In genomic region chr12:129363041-129363440, GRCh38 we compare ENCODE assay signal across 22 cellular contexts.
"Had no signal": no experiment of that assay in that cellular context is flagged by ENCODE, and none has a peak within 500 bp of the region (broad histone marks: within the 10 kb centered on the region; RNA-seq: fewer than 3 reads in every experiment).

No MANE protein-coding gene starts in this region.

- H3K9ac ChIP-seq: neural progenitor cell, parathyroid adenoma had no signal

- H3K4me3 ChIP-seq: hepatocyte, left lung, lower lobe of right lung, neural progenitor cell, psoas muscle, sigmoid colon, spleen, tibial nerve, uterus had no signal

- H3K4me2 ChIP-seq: hepatocyte, neural progenitor cell had no signal

- H2AFZ ChIP-seq: hepatocyte, neural progenitor cell, parathyroid adenoma had no signal

- H3K27me3 ChIP-seq: hepatocyte, left lung, neural progenitor cell, neutrophil, sigmoid colon, spleen, tibial nerve, uterus had no signal

- H3K9me3 ChIP-seq: lower lobe of right lung, neutrophil, psoas muscle, uterus had no signal

- H3K36me3 ChIP-seq: left lung, lower lobe of right lung, neural progenitor cell, neutrophil, sigmoid colon, spleen, tibial nerve, uterus had no signal

- DNase-seq: kidney; left colon; left lung; lower lobe of right lung; mammary epithelial cell; mesenchymal stem cell; naive thymus-derived CD8-positive, alpha-beta T cell; occipital lobe; psoas muscle; right cardiac atrium; sigmoid colon; small intestine; spleen; stimulated activated CD4-positive, alpha-beta T cell treated with anti-CD3 and anti-CD28 coated beads, Interleukin-4, amount 100 ng/mL, for 24 hours; stimulated activated naive CD4-positive, alpha-beta T cell; uterus had no signal

- H3K4me1 ChIP-seq: left lung, lower lobe of right lung, neural progenitor cell, parathyroid adenoma, psoas muscle, sigmoid colon, spleen, tibial nerve, uterus had no signal

- H3K79me2 ChIP-seq: hepatocyte, parathyroid adenoma had no signal

- FAIRE-seq: kidney, small intestine had no signal

- H3K27ac ChIP-seq: hepatocyte, left lung, lower lobe of right lung, neural progenitor cell, neutrophil, parathyroid adenoma, psoas muscle, sigmoid colon, spleen, tibial nerve, uterus had no signal

- ATAC-seq: left colon; left lung; lower lobe of right lung; naive thymus-derived CD8-positive, alpha-beta T cell; psoas muscle; right cardiac atrium; stimulated activated effector memory CD8-positive, alpha-beta T cell treated with anti-CD3 and anti-CD28 coated beads, Interleukin-12 subunit alpha, Interleukin-12 subunit beta, amount 100 ng/mL, for 72 hours had no signal
